28 cellular contexts compared by ENCODE assay signal in the genomic region with DNA sequence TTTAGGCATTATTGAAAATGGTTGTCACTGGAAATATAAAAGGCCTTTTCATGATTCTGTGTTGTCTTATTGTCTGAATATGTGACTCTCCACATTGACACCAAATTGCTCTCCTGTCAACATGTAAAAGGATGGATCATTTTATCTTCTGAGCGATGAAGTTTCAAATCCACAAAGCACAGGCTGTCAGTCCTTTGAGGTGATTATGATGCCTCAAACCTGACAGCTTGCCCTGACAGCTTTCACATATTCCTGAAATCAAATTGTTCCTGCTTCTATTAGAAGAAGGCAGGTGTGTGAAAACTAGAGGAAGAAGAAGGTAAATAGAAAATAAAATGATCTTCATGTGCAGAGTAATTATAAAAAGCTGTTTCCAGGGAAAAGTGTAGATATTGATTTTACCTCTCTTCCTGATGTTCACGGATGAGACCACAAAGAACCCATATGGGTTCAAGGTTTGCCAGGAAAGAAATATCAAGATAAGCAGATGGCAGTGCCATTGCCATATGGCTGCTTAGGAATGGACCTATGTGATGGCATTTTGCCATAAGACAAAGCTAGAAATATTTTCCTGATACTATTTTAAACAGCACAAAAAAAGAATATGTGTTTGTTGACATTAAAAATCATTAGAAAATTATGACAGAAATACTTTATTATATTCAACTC.
"Had no signal": no experiment of that assay in that cellular context is flagged by ENCODE, and none has a peak within 500 bp of the region (broad histone marks: within the 10 kb centered on the region; RNA-seq: fewer than 3 reads in every experiment).

No MANE protein-coding gene starts in this region.

- H3K27me3 ChIP-seq: brain microvascular endothelial cell, colonic mucosa, esophagus squamous epithelium, gastroesophageal sphincter, heart right ventricle had no signal

- H3K4me3 ChIP-seq: colonic mucosa, esophagus squamous epithelium, gastroesophageal sphincter, heart right ventricle had no signal

- H3K27ac ChIP-seq: brain microvascular endothelial cell, colonic mucosa, epithelial cell of prostate, esophagus squamous epithelium, gastroesophageal sphincter, heart right ventricle had no signal

- H3K36me3 ChIP-seq: brain microvascular endothelial cell, colonic mucosa, esophagus squamous epithelium, gastroesophageal sphincter, heart right ventricle had no signal

- H3K4me1 ChIP-seq: colonic mucosa, esophagus squamous epithelium, gastroesophageal sphincter, heart right ventricle had no signal

- FAIRE-seq: astrocyte, bronchial epithelial cell, endometrium, endothelial cell of umbilical vein had no signal

- H3K9me3 ChIP-seq: colonic mucosa had no signal

- DNase-seq: activated CD4-positive, alpha-beta memory T cell treated with anti-CD3 and anti-CD28 coated beads, Interleukin-2, amount 10 ng/mL, durations not matched to agents 7 days and 5 days; activated CD4-positive, alpha-beta T cell treated with anti-CD3 and anti-CD28 coated beads for 1 hour; activated CD4-positive, alpha-beta T cell treated with anti-CD3 and anti-CD28 coated beads for 4 hours; activated CD4-positive, alpha-beta T cell treated with anti-CD3 and anti-CD28 coated beads, Interleukin-2, amount 10 ng/mL, durations not matched to agents 7 days and 5 days; activated CD4-positive, alpha-beta T cell treated with anti-CD3 and anti-CD28 coated beads, Interleukin-2, amount 50 U/mL, for 4 hours; activated CD8-positive, alpha-beta memory T cell treated with anti-CD3 and anti-CD28 coated beads, Interleukin-2, amount 50 U/mL, for 48 hours; activated gamma-delta T cell; activated naive CD4-positive, alpha-beta T cell; activated naive CD4-positive, alpha-beta T cell treated with anti-CD3 and anti-CD28 coated beads, Interleukin-2, amount 10 ng/mL, durations not matched to agents 7 days and 5 days; activated naive CD8-positive, alpha-beta T cell treated with anti-CD3 and anti-CD28 coated beads, Interleukin-2, amount 10 ng/mL, durations not matched to agents 7 days and 5 days; activated T-cell treated with anti-CD3 and anti-CD28 coated beads for 4 hours; activated T-cell treated with anti-CD3 and anti-CD28 coated beads, Interleukin-2, amount 50 U/mL, for 24 hours; activated T-cell treated with anti-CD3 and anti-CD28 coated beads, Interleukin-2, amount 50 U/mL, for 72 hours; amniotic stem cell; anterior cingulate cortex; brain microvascular endothelial cell; colonic mucosa; effector CD8-positive, alpha-beta T cell; esophagus squamous epithelium; foreskin melanocyte; heart right ventricle; T-helper 2 cell had no signal
